In genomic region chr7:140605337-140605736, GRCh38 we compare ENCODE assay signal across 1 cellular context.
TF ChIP-seq lines count a peak whose summit lies in the region.

No MANE protein-coding gene starts in this region.

TF ChIP-seq in SK-N-SH, 30 proteins besides CTCF, POLR2A, EP300 and RAD21 (continued from another document):
- TF ChIP-seq GABPA (IDR thresholded peaks at IDR 0.05; ENCODE audit: low read depth) (no peak), TCF12 (IDR thresholded peaks at IDR 0.05) (no peak), TAF1 (IDR thresholded peaks at IDR 0.05; ENCODE audit: borderline replicate concordance, low read depth, low read length) (no peak), MEF2A (IDR thresholded peaks at IDR 0.05; ENCODE audit: borderline replicate concordance, low read depth) (no peak), RXRA (IDR thresholded peaks at IDR 0.05; ENCODE audit: borderline replicate concordance, low read depth) (no peak), TEAD4 (IDR thresholded peaks at IDR 0.05; ENCODE audit: borderline replicate concordance, insufficient read depth) (no peak), EZH2phosphoT487 (IDR thresholded peaks at IDR 0.05; ENCODE audit: borderline replicate concordance, low read depth) (no peak)
